In genomic region chr12:9760699-9761406, GRCh38 we compare ENCODE assay signal across 9 cellular contexts. TPM values are rescaled to one million over a fixed set of nuclear protein-coding genes. Genes with fewer than 3 reads are reported as not detected.
A peak's percentile ranks its signal among the peaks of the same experiment; 100 is the strongest.
DNase-seq lines count a peak whose midpoint lies in the region; ATAC-seq and TF ChIP-seq lines count a peak whose summit lies in the region.
"Had no signal": no experiment of that assay in that cellular context is flagged by ENCODE, and none has a peak within 500 bp of the region (broad histone marks: within the 10 kb centered on the region; RNA-seq: fewer than 3 reads in every experiment).

TSS of gene CD69 (minus strand) at chr12:9760901. CDS start at chr12:9760820, 81 bp downstream.

- no peak for TF ChIP-seq EP300 in gastroesophageal sphincter (IDR thresholded peaks at IDR 0.05)

- no peaks in the 10 kb centered on the region for H3K4me1 ChIP-seq in gastroesophageal sphincter
- H3K4me1 ChIP-seq: adrenal gland had no signal

- ATAC-seq in GM19395 (IDR thresholded peaks at IDR 0.05; ENCODE audit: unreplicated experiment) (peak; percentile 37), HG03521 (IDR thresholded peaks at IDR 0.05; ENCODE audit: unreplicated experiment) (peak; percentile 32), gastroesophageal sphincter (no peak), Right ventricle myocardium superior (ENCODE audit: poor library complexity) (no peak)

- H3K27me3 ChIP-seq in gastroesophageal sphincter (peaks cover 11% of the 10 kb centered on the region), MG63 (no peaks in the 10 kb centered on the region)
- H3K27me3 ChIP-seq: adrenal gland had no signal

- H3K9me3 ChIP-seq in gastroesophageal sphincter = no peaks in the 10 kb centered on the region
- no peaks in the 10 kb centered on the region for H3K9me3 ChIP-seq in MG63
- H3K9me3 ChIP-seq: adrenal gland had no signal

- no peak for TF ChIP-seq CTCF in gastroesophageal sphincter (IDR thresholded peaks at IDR 0.05)

- intact Hi-C loops in Right ventricle myocardium superior (cut with DNase I) = no loop called here

- WGBS in gastroesophageal sphincter (ENCODE audit: low coverage in 1 of 2), 2 donors = 40 to 71% methylated on average over 6 of the region's 6 CpGs

- TF ChIP-seq POLR2A in gastroesophageal sphincter (IDR thresholded peaks at IDR 0.05) = peak; percentile 33 to 61

- no peak within 1 kb of the TSS for H3K4me3 ChIP-seq in gastroesophageal sphincter
- no peak within 1 kb of the TSS for H3K4me3 ChIP-seq in MG63
- H3K4me3 ChIP-seq: adrenal gland had no signal

- peak within 1 kb of the TSS in 1 of 4 donors; percentile 9 for H3K27ac ChIP-seq in gastroesophageal sphincter

- H3K36me3 ChIP-seq in gastroesophageal sphincter = no peaks in the 10 kb centered on the region
- no peaks in the 10 kb centered on the region for H3K36me3 ChIP-seq in MG63
- H3K36me3 ChIP-seq: adrenal gland had no signal

- DNase-seq in activated CD4-positive, alpha-beta T cell treated with anti-CD3 and anti-CD28 coated beads, Interleukin-2, amount 50 U/mL, for 4 hours = peak; percentile 78 to 80
- DNase-seq in stimulated activated CD8-positive, alpha-beta memory T cell treated with anti-CD3 and anti-CD28 coated beads, Interleukin-15, amount 100 ng/mL, for 48 hours (ENCODE audit: low read depth in 2 of 2) = peak; percentile 60 to 69
- DNase-seq in SHP77 treated with DMSO at 0.1 percent for 48 hours (lab: John Stamatoyannopoulos, UW) = no peak
- DNase-seq in MG63 = no peak
- DNase-seq in Right ventricle myocardium superior = no peak

RNA-seq across cellular contexts. Expression of gene CD69, which starts in this region (rescaled TPM):
- total RNA-seq in gastroesophageal sphincter = 1 to 10 TPM in 2 of 4 donors, under 1 TPM in 2; 0.47 to 2.6 (median 1.1) TPM
- total RNA-seq in MG63 (2014; rRNA removed; shearing (Covaris generic); ENCODE audit: low replicate concordance) = not detected in 2 replicates
- total RNA-seq in Right ventricle myocardium superior = 0.40 TPM

Comparison
In these comparisons a context has a peak if more than half of its experiments do, and no peak if none do; other contexts are left out.
1. ATAC-seq: peak in GM19395 (single experiment) and HG03521 (single experiment); none in gastroesophageal sphincter (single experiment) and Right ventricle myocardium superior (single experiment).
2. DNase-seq: peak in activated CD4-positive, alpha-beta T cell treated with anti-CD3 and anti-CD28 coated beads, Interleukin-2, amount 50 U/mL, for 4 hours (2 of 2) and stimulated activated CD8-positive, alpha-beta memory T cell treated with anti-CD3 and anti-CD28 coated beads, Interleukin-15, amount 100 ng/mL, for 48 hours (2 of 2); none in SHP77 treated with DMSO at 0.1 percent for 48 hours (single experiment), MG63 (single experiment) and Right ventricle myocardium superior (single experiment).